In the genomic region with DNA sequence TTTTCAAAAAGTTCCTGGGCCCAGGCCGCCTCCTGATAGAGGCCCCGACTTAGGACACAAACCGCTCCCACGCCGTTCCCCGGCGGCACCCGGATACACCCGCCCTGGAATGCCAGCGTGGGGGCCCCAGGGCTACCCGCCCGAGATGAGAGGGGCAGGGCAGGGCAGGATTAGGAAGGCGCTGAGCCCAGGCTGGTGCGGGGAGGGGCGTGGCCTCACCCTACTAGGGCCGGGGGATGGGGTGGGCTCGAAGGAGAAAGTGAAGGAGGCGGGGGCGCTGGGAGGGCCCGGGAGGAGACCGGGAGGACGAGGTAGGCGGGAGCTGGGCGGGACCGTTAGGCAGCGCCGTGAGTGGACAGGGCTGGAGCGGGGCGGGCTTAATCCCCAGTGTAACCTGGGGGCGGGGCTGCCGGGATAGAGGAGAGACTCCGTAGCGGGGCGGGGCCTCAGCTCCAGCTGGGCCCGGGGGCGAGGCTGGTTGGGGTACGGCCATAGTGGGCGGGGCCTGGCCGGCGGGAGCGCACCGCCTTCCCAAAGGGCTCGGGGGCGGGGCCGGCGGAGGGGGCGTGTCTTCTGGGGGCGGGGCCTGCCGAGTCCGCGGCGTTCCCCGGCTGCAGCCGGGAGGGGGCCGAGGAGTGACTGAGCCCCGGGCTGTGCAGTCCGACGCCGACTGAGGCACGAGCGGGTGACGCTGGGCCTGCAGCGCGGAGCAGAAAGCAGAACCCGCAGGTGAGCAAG, we compare ENCODE assay signal across 8 cellular contexts. TPM values are rescaled to one million over a fixed set of nuclear protein-coding genes. Genes with fewer than 3 reads are reported as not detected.
DNase-seq lines count a peak whose midpoint lies in the region; ATAC-seq and TF ChIP-seq lines count a peak whose summit lies in the region.

A gene with protein sequence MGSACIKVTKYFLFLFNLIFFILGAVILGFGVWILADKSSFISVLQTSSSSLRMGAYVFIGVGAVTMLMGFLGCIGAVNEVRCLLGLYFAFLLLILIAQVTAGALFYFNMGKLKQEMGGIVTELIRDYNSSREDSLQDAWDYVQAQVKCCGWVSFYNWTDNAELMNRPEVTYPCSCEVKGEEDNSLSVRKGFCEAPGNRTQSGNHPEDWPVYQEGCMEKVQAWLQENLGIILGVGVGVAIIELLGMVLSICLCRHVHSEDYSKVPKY (plus strand): TSS at position 656 of the 738 bp plus-strand sequence. CDS start 29,000 bp downstream, outside the sequence.

- H2BK5ac ChIP-seq in mesenchymal stem cell (ENCODE audit: low read depth, low read length, poor library complexity, severe bottlenecking), result peak within 1 kb of the TSS; percentile 92

- peak within 1 kb of the TSS; percentile 29 for H2BK120ac ChIP-seq in mesenchymal stem cell (ENCODE audit: low read depth, low read length)

- H2AK5ac ChIP-seq in mesenchymal stem cell (ENCODE audit: low read length, severe bottlenecking), result peak within 1 kb of the TSS; percentile 92

- peak within 1 kb of the TSS; percentile 93 for H2BK15ac ChIP-seq in mesenchymal stem cell (ENCODE audit: low read depth, poor library complexity, severe bottlenecking)

- under 1% methylated on average over 57 of the region's 65 CpGs for WGBS in mesenchymal stem cell

- H2AFZ ChIP-seq in mesenchymal stem cell (ENCODE audit: low read depth, low read length), result peak within 1 kb of the TSS; percentile 6

- H3K18ac ChIP-seq in mesenchymal stem cell (ENCODE audit: low read depth in 1 of 2, low read length in 2 of 2), result peak within 1 kb of the TSS; percentile 85 to 87

- intact Hi-C loops in Caco-2 (cut with micrococcal nuclease; ENCODE audit: unreplicated experiment), result loop anchor here (1.0 to 2.0 kb wide), 2 partner anchors 38 to 52 kb away; no protein-coding TSS in a partner anchor

- H3K36me3 Mint-ChIP-seq in Caco-2 (ENCODE audit: insufficient read depth, unreplicated experiment), result no peaks in the 10 kb centered on the region
- H3K36me3 Mint-ChIP-seq in effector memory CD8-positive, alpha-beta T cell (ENCODE audit: insufficient read depth), result peaks cover 19% of the 10 kb centered on the region

- peak; percentile 35 for TF ChIP-seq CTCF in Caco-2 (IDR thresholded peaks at IDR 0.05; ENCODE audit: insufficient read depth in 1 of 2, low read depth in 1 of 2, low read length in 1 of 2, severe bottlenecking in 1 of 2, unreplicated experiment in 1 of 2)

- peak within 1 kb of the TSS in 1 of 2 experiments; percentile 77 for H3K23ac ChIP-seq in mesenchymal stem cell (ENCODE audit: low read length in 2 of 2)

- H3K9me3 Mint-ChIP-seq in Caco-2 (ENCODE audit: unreplicated experiment), result no peaks in the 10 kb centered on the region
- H3K9me3 Mint-ChIP-seq in effector memory CD8-positive, alpha-beta T cell, result no peaks in the 10 kb centered on the region

- H3K27me3 ChIP-seq in Caco-2 (replicated peaks; ENCODE audit: control insufficient read depth, insufficient read depth, low read length) (no peaks in the 10 kb centered on the region; the same call in 1 of the 2 replicates), mesenchymal stem cell (ENCODE audit: control insufficient read depth in 1 of 2, insufficient read depth in 1 of 2, low read length in 2 of 2) (no peaks in the 10 kb centered on the region)

- H3K79me1 ChIP-seq in mesenchymal stem cell (replicated peaks; ENCODE audit: low read length, poor library complexity, severe bottlenecking), result no peaks in the 10 kb centered on the region

- H3K4me2 ChIP-seq in mesenchymal stem cell (ENCODE audit: low read length, poor library complexity, severe bottlenecking), result peak within 1 kb of the TSS; percentile 88

- peaks cover 3% of the 10 kb centered on the region for H3K27me3 Mint-ChIP-seq in Caco-2 (ENCODE audit: insufficient read depth, unreplicated experiment)
- H3K27me3 Mint-ChIP-seq in effector memory CD8-positive, alpha-beta T cell, result no peaks in the 10 kb centered on the region

- peak within 1 kb of the TSS; percentile 95 for H4K8ac ChIP-seq in mesenchymal stem cell (ENCODE audit: low read length)

- no peaks in the 10 kb centered on the region for H3K9me3 ChIP-seq in Caco-2
- H3K9me3 ChIP-seq in mesenchymal stem cell (ENCODE audit: control insufficient read depth, low read length), result no peaks in the 10 kb centered on the region

- peak within 1 kb of the TSS; percentile 97 for H3K27ac ChIP-seq in mesenchymal stem cell (ENCODE audit: low read length, poor library complexity, severe bottlenecking)

- DNase-seq in Caco-2 (peak; percentile 98 to 99), HT1080 (ENCODE audit: low read depth) (peak; percentile 94), NOMO-1 (lab: John Stamatoyannopoulos, UW; ENCODE audit: unreplicated experiment in 2 of 2) (peak; percentile 92 to 96), mesenchymal stem cell (peak; percentile 99)
- peak; percentile 96 for DNase-seq in activated CD8-positive, alpha-beta memory T cell treated with anti-CD3 and anti-CD28 coated beads for 4 hours (ENCODE audit: low read depth in 2 of 2)
- DNase-seq in effector memory CD8-positive, alpha-beta T cell, result peak; percentile 93 to 95 (median 94)
- peak; percentile 97 for DNase-seq in stimulated activated CD8-positive, alpha-beta memory T cell treated with anti-CD3 and anti-CD28 coated beads, Interleukin-12 subunit alpha, Interleukin-12 subunit beta, amount 100 ng/mL, for 4 hours (ENCODE audit: low read depth)

- no peaks in the 10 kb centered on the region for H3K4me1 Mint-ChIP-seq in Caco-2 (ENCODE audit: low read depth, unreplicated experiment)
- H3K4me1 Mint-ChIP-seq in effector memory CD8-positive, alpha-beta T cell (ENCODE audit: low read depth in 2 of 2), result peaks cover 40 to 46% of the 10 kb centered on the region in 2 donors

- BruUV-seq in Caco-2 (replicated peaks; lab: Mats Ljungman, UMichigan), result no TSS peak

- H3K4me3 ChIP-seq in Caco-2 (ENCODE audit: low read depth, low read length) (peak within 1 kb of the TSS; percentile 52), mesenchymal stem cell (ENCODE audit: insufficient read depth in 1 of 2, low read depth in 1 of 2, low read length in 2 of 2) (peak within 1 kb of the TSS; percentile 78 to 80)

- peak within 1 kb of the TSS in 1 of 2 experiments; percentile 85 for H3K14ac ChIP-seq in mesenchymal stem cell (ENCODE audit: low read length in 2 of 2)

- peak; percentile 72 for ATAC-seq in GM21360 (IDR thresholded peaks at IDR 0.05; ENCODE audit: unreplicated experiment)
- peak; percentile 71 for ATAC-seq in effector memory CD8-positive, alpha-beta T cell (replicated peaks)

- H3K27ac Mint-ChIP-seq in Caco-2 (ENCODE audit: unreplicated experiment), result peak within 1 kb of the TSS; percentile 51
- peak within 1 kb of the TSS; percentile 95 to 97 for H3K27ac Mint-ChIP-seq in effector memory CD8-positive, alpha-beta T cell

- H3K4me1 ChIP-seq in Caco-2, result no peaks in the 10 kb centered on the region
- H3K4me1 ChIP-seq in mesenchymal stem cell (ENCODE audit: control insufficient read depth, insufficient read depth, low read depth, low read length), result peaks cover 58% of the 10 kb centered on the region

- peak within 1 kb of the TSS; percentile 60 to 97 for H2BK12ac ChIP-seq in mesenchymal stem cell (ENCODE audit: low read length in 2 of 2)

- peak within 1 kb of the TSS; percentile 55 to 89 for H3K4ac ChIP-seq in mesenchymal stem cell (ENCODE audit: low read depth in 1 of 2, low read length in 2 of 2)

- H3K4me3 Mint-ChIP-seq in Caco-2 (ENCODE audit: unreplicated experiment), result peak within 1 kb of the TSS; percentile 72
- H3K4me3 Mint-ChIP-seq in effector memory CD8-positive, alpha-beta T cell, result peak within 1 kb of the TSS; percentile 86 to 87

- peak within 1 kb of the TSS; percentile 94 for H3K9ac ChIP-seq in mesenchymal stem cell (ENCODE audit: low read length)

- H4K91ac ChIP-seq in mesenchymal stem cell (ENCODE audit: low read length), result peak within 1 kb of the TSS; percentile 95

- CTCF ChIA-PET in Caco-2 (lab: Charles Lee), result interaction anchor here (0.6 to 3.5 kb wide), 7 partner anchors 8 to 371 kb away, joined by 3 to 36 read pairs (median 6); no protein-coding TSS in a partner anchor

- H3K36me3 ChIP-seq in Caco-2 (ENCODE audit: control insufficient read depth, insufficient read depth, low read length) (no peaks in the 10 kb centered on the region), mesenchymal stem cell (ENCODE audit: control insufficient read depth in 1 of 2, insufficient read depth in 2 of 2, low read depth in 1 of 2, low read length in 2 of 2) (peaks cover 0 to 3% of the 10 kb centered on the region in 2 experiments)

- POLR2A ChIA-PET in Caco-2 (lab: Charles Lee), result no interaction called here

RNA-seq across cellular contexts. Expression of the gene that starts here (rescaled TPM):
- 3.7 and 4.3 TPM in 2 replicates for total RNA-seq in Caco-2 (2022)
- 23.0 and 41.9 TPM in 2 replicates for total RNA-seq in HT1080 (2014; rRNA removed; shearing (Covaris generic))
- 42.5 and 42.8 TPM in 2 replicates for polyA plus RNA-seq in HT1080 (2015; cell fraction: cytosol; rRNA removed)
- 47.5 and 57.6 TPM in 2 replicates for polyA plus RNA-seq in HT1080 (2015; cell fraction: nucleus; rRNA removed)
- polyA plus RNA-seq in mesenchymal stem cell (2013, experiment 1 of 2), result 196 TPM
- 194 TPM for polyA plus RNA-seq in mesenchymal stem cell (2013, experiment 2 of 2)

Comparison
In these comparisons a context has a peak if more than half of its experiments do, and no peak if none do; other contexts are left out.
1. Peak in every context shown above with its lines: DNase-seq, ATAC-seq, H3K4me3 ChIP-seq and H3K27ac ChIP-seq.